ENCODE assay signal across 1 cellular context in the genomic region with DNA sequence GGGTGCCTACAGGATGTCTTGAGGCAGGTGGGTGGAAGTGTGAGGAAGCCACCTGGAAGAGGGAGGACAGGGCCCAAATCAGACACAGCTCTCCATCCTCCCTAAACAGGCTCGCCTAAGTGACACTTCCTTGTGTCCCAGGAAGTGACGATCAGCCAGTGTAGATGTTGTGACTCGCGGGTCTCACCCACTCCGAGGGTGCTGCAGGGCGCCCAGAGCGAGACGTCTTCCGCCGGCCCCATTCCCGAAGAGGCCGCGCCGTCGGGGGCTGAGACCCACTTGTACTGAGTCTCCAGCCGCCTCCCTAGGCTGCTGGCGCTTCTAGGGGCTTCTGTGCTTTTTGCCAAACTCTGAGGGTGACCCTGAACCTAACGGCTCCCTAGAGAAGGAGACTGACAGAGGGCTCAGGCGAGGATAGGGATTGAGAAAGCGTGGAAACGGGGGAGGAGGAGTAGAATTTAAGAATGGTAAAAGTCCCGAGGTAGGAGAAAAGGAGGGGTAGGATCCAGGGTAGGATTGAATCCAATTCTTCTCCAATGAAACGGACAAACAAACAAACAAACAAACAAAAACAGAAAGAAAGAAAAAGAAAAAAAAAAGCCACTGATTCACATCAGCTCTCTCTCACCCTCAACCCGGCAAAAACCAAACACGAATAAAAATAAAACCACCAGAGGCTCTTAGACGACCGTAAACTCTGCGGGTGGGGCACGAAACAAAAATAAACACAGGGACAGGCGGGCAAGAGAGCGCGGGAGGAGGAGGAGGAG.
TF ChIP-seq lines count a peak whose summit lies in the region.

No MANE protein-coding gene starts in this region.

TF ChIP-seq in SK-N-SH treated with all-trans-retinoic acid at 6 μM for 48 hours, 23 proteins besides CTCF, POLR2A, EP300 and RAD21 (continued from another document):
- TF ChIP-seq, protein P1, sequence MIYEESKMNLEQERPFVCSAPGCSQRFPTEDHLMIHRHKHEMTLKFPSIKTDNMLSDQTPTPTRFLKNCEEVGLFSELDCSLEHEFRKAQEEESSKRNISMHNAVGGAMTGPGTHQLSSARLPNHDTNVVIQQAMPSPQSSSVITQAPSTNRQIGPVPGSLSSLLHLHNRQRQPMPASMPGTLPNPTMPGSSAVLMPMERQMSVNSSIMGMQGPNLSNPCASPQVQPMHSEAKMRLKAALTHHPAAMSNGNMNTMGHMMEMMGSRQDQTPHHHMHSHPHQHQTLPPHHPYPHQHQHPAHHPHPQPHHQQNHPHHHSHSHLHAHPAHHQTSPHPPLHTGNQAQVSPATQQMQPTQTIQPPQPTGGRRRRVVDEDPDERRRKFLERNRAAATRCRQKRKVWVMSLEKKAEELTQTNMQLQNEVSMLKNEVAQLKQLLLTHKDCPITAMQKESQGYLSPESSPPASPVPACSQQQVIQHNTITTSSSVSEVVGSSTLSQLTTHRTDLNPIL (CRISPR knock-in tag; IDR thresholded peaks at IDR 0.05; ENCODE audit: low read depth), result no peak
- no peak for TF ChIP-seq ZFP30 (CRISPR knock-in tag; IDR thresholded peaks at IDR 0.05)
- TF ChIP-seq GLIS3 (CRISPR knock-in tag; IDR thresholded peaks at IDR 0.05), result no peak
- TF ChIP-seq ZC3H10 (CRISPR knock-in tag; IDR thresholded peaks at IDR 0.05), result no peak
- TF ChIP-seq OSR1 (CRISPR knock-in tag; IDR thresholded peaks at IDR 0.05), result no peak
- no peak for TF ChIP-seq ZNF565 (CRISPR knock-in tag; conservative IDR thresholded peaks at IDR 0.05; ENCODE audit: low read depth)
- TF ChIP-seq TCF4 (CRISPR knock-in tag; IDR thresholded peaks at IDR 0.05; ENCODE audit: borderline replicate concordance), result no peak
TF ChIP-seq in SK-N-SH treated with all-trans-retinoic acid at 6 μM for 48 hours: peak in this region for 0.
